In the genomic region with DNA sequence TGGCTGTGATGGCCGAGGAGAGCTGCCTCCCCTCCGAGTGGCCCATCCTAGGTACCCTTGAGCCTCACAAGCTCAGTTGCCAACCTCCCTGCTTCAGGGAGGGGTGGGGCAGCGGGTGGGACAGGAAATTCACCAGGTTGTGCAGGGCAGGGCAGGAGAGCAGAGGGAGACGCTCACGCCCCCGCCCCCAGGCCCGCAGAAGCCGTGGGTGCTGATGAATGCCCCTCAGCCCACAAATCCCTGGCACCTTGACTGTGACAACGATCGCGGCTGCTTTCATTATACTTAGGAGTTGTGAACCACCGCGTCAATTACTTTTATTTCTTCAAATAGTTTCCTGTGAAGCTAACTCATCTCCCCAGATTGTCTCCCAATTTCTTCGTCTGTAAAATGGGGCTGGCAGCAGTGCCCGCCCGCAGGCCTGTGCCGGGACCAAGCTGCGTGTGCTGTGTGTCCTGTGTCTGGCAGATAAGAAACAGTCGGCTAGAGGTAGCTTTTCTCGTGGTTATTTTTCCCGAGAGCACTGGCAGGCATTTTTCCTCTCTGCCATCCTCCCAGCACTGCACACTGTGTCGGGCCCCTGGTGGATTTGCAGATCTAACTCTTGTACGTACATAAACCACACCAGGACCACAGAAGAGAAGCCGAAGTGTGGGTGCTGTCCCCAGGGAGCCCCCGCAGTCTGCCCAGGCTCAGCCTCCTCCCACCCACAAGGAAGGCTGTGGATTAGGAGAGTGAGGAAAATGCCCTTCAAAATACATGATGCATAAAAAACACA, we compare ENCODE assay signal across 10 cellular contexts. TPM values are rescaled to one million over a fixed set of nuclear protein-coding genes. Genes with fewer than 3 reads are reported as not detected.
DNase-seq lines count a peak whose midpoint lies in the region; ATAC-seq and TF ChIP-seq lines count a peak whose summit lies in the region.
"Had no signal": no experiment of that assay in that cellular context is flagged by ENCODE, and none has a peak within 500 bp of the region (broad histone marks: within the 10 kb centered on the region; RNA-seq: fewer than 3 reads in every experiment).

No MANE protein-coding gene starts in this region.

- no peaks in the 10 kb centered on the region for H3K36me3 Mint-ChIP-seq in activated CD8-positive, alpha-beta memory T cell treated with anti-CD3 and anti-CD28 coated beads, Interleukin-2, amount 10 ng/mL, durations not matched to agents 7 days and 5 days
- no peaks in the 10 kb centered on the region for H3K36me3 Mint-ChIP-seq in activated naive CD4-positive, alpha-beta T cell treated with anti-CD3 and anti-CD28 coated beads for 36 hours (ENCODE audit: low read depth)

- intact Hi-C loops in activated naive CD4-positive, alpha-beta T cell treated with anti-CD3 and anti-CD28 coated beads for 36 hours (cut with micrococcal nuclease): loop anchor here (1.0 kb wide), 1 partner anchor 8 kb away; no protein-coding TSS in a partner anchor
- intact Hi-C loops in adrenal gland (cut with DNase I): no loop called here

- no peak for TF ChIP-seq CTCF in smooth muscle cell (IDR thresholded peaks at IDR 0.05; ENCODE audit: borderline replicate concordance, insufficient read depth, poor library complexity, severe bottlenecking)
- no peak for TF ChIP-seq CTCF in adrenal gland (IDR thresholded peaks at IDR 0.05)

- peaks cover 2% of the 10 kb centered on the region for H3K9me3 Mint-ChIP-seq in activated CD8-positive, alpha-beta memory T cell treated with anti-CD3 and anti-CD28 coated beads, Interleukin-2, amount 10 ng/mL, durations not matched to agents 7 days and 5 days (ENCODE audit: low read depth)
- H3K9me3 Mint-ChIP-seq in activated naive CD4-positive, alpha-beta T cell treated with anti-CD3 and anti-CD28 coated beads for 36 hours: no peaks in the 10 kb centered on the region

- peaks cover 23% of the 10 kb centered on the region for H3K27me3 Mint-ChIP-seq in activated CD8-positive, alpha-beta memory T cell treated with anti-CD3 and anti-CD28 coated beads, Interleukin-2, amount 10 ng/mL, durations not matched to agents 7 days and 5 days
- H3K27me3 Mint-ChIP-seq in activated naive CD4-positive, alpha-beta T cell treated with anti-CD3 and anti-CD28 coated beads for 36 hours (ENCODE audit: low read depth): no peaks in the 10 kb centered on the region

- H3K4me3 ChIP-seq in NT2/D1 (ENCODE audit: insufficient read length, low read depth): no peak overlapping the region
- H3K4me3 ChIP-seq in smooth muscle cell: no peak overlapping the region
- H3K4me3 ChIP-seq in adrenal gland: no peak overlapping the region

- no peaks in the 10 kb centered on the region for H3F3A ChIP-seq in smooth muscle cell (ENCODE audit: low read depth)

- peak overlapping the region; percentile 13 for H3K9ac ChIP-seq in NT2/D1 (ENCODE audit: insufficient read length, low read depth)
- H3K9ac ChIP-seq in smooth muscle cell (ENCODE audit: low read depth): no peak overlapping the region

- no peaks in the 10 kb centered on the region for H3K79me2 ChIP-seq in smooth muscle cell (ENCODE audit: low read depth)

- WGBS in smooth muscle cell (ENCODE audit: low lambda C conversion rate): 67% methylated on average over 21 of the region's 25 CpGs
- 55 to 64% (median 61%) methylated on average over 17 to 25 of the region's 25 CpGs for WGBS in adrenal gland, 4 donors

- no peak for TF ChIP-seq POLR2A in adrenal gland (IDR thresholded peaks at IDR 0.05)

- peak overlapping the region; percentile 24 for H3K4me2 ChIP-seq in smooth muscle cell

- H3K9me3 ChIP-seq in NT2/D1 (ENCODE audit: insufficient read depth, low read length): no peaks in the 10 kb centered on the region
- H3K9me3 ChIP-seq in smooth muscle cell (replicated peaks; ENCODE audit: low read depth): no peaks in the 10 kb centered on the region
- no peaks in the 10 kb centered on the region for H3K9me3 ChIP-seq in adrenal gland (replicated peaks in 1 of 3)

- no peak overlapping the region for H3K27ac ChIP-seq in smooth muscle cell (ENCODE audit: low read depth)
- no peak overlapping the region for H3K27ac ChIP-seq in adrenal gland

- H3K4me1 ChIP-seq in NT2/D1 (ENCODE audit: insufficient read depth, insufficient read length): peaks cover 13% of the 10 kb centered on the region
- H3K4me1 ChIP-seq in smooth muscle cell (ENCODE audit: low read depth): no peaks in the 10 kb centered on the region
- no peaks in the 10 kb centered on the region for H3K4me1 ChIP-seq in adrenal gland (replicated peaks in 1 of 2)

- H3K36me3 ChIP-seq in NT2/D1 (ENCODE audit: insufficient read depth, insufficient read length, low read length): no peaks in the 10 kb centered on the region
- H3K36me3 ChIP-seq in smooth muscle cell (ENCODE audit: low read depth): no peaks in the 10 kb centered on the region
- H3K36me3 ChIP-seq in adrenal gland (replicated peaks in 1 of 2): no peaks in the 10 kb centered on the region

- H3K4me3 Mint-ChIP-seq in activated CD8-positive, alpha-beta memory T cell treated with anti-CD3 and anti-CD28 coated beads, Interleukin-2, amount 10 ng/mL, durations not matched to agents 7 days and 5 days: no peak overlapping the region
- no peak overlapping the region for H3K4me3 Mint-ChIP-seq in activated naive CD4-positive, alpha-beta T cell treated with anti-CD3 and anti-CD28 coated beads for 36 hours

- ATAC-seq in activated CD8-positive, alpha-beta memory T cell treated with anti-CD3 and anti-CD28 coated beads, Interleukin-2, amount 10 ng/mL, durations not matched to agents 7 days and 5 days: peak; percentile 11

- H2AFZ ChIP-seq in smooth muscle cell (ENCODE audit: low read depth): no peak overlapping the region

- no peak overlapping the region for H3K27ac Mint-ChIP-seq in activated CD8-positive, alpha-beta memory T cell treated with anti-CD3 and anti-CD28 coated beads, Interleukin-2, amount 10 ng/mL, durations not matched to agents 7 days and 5 days
- peak overlapping the region; percentile 61 for H3K27ac Mint-ChIP-seq in activated naive CD4-positive, alpha-beta T cell treated with anti-CD3 and anti-CD28 coated beads for 36 hours

- H4K20me1 ChIP-seq in smooth muscle cell (ENCODE audit: low read depth): no peaks in the 10 kb centered on the region

- H3K27me3 ChIP-seq in NT2/D1 (ENCODE audit: insufficient read depth, insufficient read length): peaks cover 7% of the 10 kb centered on the region
- H3K27me3 ChIP-seq in smooth muscle cell (ENCODE audit: low read depth): no peaks in the 10 kb centered on the region
- H3K27me3 ChIP-seq in adrenal gland: no peaks in the 10 kb centered on the region

- peaks cover 9% of the 10 kb centered on the region for H3K4me1 Mint-ChIP-seq in activated CD8-positive, alpha-beta memory T cell treated with anti-CD3 and anti-CD28 coated beads, Interleukin-2, amount 10 ng/mL, durations not matched to agents 7 days and 5 days
- peaks cover 10% of the 10 kb centered on the region for H3K4me1 Mint-ChIP-seq in activated naive CD4-positive, alpha-beta T cell treated with anti-CD3 and anti-CD28 coated beads for 36 hours (ENCODE audit: low read depth)

- no peak for DNase-seq in activated CD8-positive, alpha-beta memory T cell treated with anti-CD3 and anti-CD28 coated beads, Interleukin-2, amount 10 ng/mL, durations not matched to agents 7 days and 5 days
- no peak for DNase-seq in activated CD8-positive, alpha-beta memory T cell treated with anti-CD3 and anti-CD28 coated beads, Interleukin-2, amount 50 U/mL, for 4 hours
- DNase-seq in NT2/D1 (ENCODE audit: low read depth, low spot score): no peak
- DNase-seq in activated naive CD4-positive, alpha-beta T cell treated with anti-CD3 and anti-CD28 coated beads for 36 hours: peak; percentile 55
- no peak for DNase-seq in smooth muscle cell (lab: John Stamatoyannopoulos, UW; ENCODE audit: unreplicated experiment)
- no peak for DNase-seq in adrenal gland
- no peak for DNase-seq in Kasumi-1 (lab: John Stamatoyannopoulos, UW)
- no peak for DNase-seq in COR-L47 (lab: John Stamatoyannopoulos, UW)
- DNase-seq: kidney glomerular epithelial cell had no signal

- CTCF ChIA-PET in activated CD8-positive, alpha-beta memory T cell treated with anti-CD3 and anti-CD28 coated beads, Interleukin-2, amount 10 ng/mL, durations not matched to agents 7 days and 5 days (lab: Charles Lee): interaction anchor here (0.9 to 1.5 kb wide), 5 partner anchors 10 to 30 kb away, joined by 3 to 10 read pairs (median 4); no protein-coding TSS in a partner anchor
- CTCF ChIA-PET in activated naive CD4-positive, alpha-beta T cell treated with anti-CD3 and anti-CD28 coated beads for 36 hours (lab: Charles Lee): interaction anchor here (0.6 to 1.2 kb wide), 3 partner anchors 9 to 33 kb away, joined by 3 read pairs; partner anchors contain the start of gene RASA3

RNA-seq across cellular contexts. Expression of gene RASA3, which starts 7.9 kb away (rescaled TPM):
- 10 to 100 TPM; 16.3 to 49.2 TPM for total RNA-seq in activated CD8-positive, alpha-beta memory T cell treated with anti-CD3 and anti-CD28 coated beads, Interleukin-2, amount 10 ng/mL, durations not matched to agents 7 days and 5 days
- 10 to 100 TPM; 48.3 to 48.8 TPM for total RNA-seq in activated naive CD4-positive, alpha-beta T cell treated with anti-CD3 and anti-CD28 coated beads for 36 hours
- 21.3 and 23.4 TPM in 2 replicates for total RNA-seq in smooth muscle cell
- polyA plus RNA-seq in smooth muscle cell: 24.4 and 26.8 TPM in 2 replicates
- total RNA-seq in adrenal gland: 10 to 100 TPM in 2 of 8 donors, 1 to 10 TPM in 6; 5.0 to 11.7 (median 8.0) TPM
- polyA plus RNA-seq in adrenal gland: 1 to 10 TPM; 2.9 to 8.2 (median 5.4) TPM

RNA-seq across cellular contexts. Expression of gene CFAP97D2, which starts 38.7 kb away (rescaled TPM):
- total RNA-seq in activated CD8-positive, alpha-beta memory T cell treated with anti-CD3 and anti-CD28 coated beads, Interleukin-2, amount 10 ng/mL, durations not matched to agents 7 days and 5 days: not detected
- under 1 TPM in 1 of 2 experiments, not detected in 1; 0.17 TPM for total RNA-seq in activated naive CD4-positive, alpha-beta T cell treated with anti-CD3 and anti-CD28 coated beads for 36 hours
- total RNA-seq in smooth muscle cell: not detected in 2 replicates
- not detected in 2 replicates for polyA plus RNA-seq in smooth muscle cell
- not detected for total RNA-seq in adrenal gland
- not detected for polyA plus RNA-seq in adrenal gland
- polyA plus RNA-seq: esophagus had no signal
